ENCODE assay signal across 12 cellular contexts in the genomic region with DNA sequence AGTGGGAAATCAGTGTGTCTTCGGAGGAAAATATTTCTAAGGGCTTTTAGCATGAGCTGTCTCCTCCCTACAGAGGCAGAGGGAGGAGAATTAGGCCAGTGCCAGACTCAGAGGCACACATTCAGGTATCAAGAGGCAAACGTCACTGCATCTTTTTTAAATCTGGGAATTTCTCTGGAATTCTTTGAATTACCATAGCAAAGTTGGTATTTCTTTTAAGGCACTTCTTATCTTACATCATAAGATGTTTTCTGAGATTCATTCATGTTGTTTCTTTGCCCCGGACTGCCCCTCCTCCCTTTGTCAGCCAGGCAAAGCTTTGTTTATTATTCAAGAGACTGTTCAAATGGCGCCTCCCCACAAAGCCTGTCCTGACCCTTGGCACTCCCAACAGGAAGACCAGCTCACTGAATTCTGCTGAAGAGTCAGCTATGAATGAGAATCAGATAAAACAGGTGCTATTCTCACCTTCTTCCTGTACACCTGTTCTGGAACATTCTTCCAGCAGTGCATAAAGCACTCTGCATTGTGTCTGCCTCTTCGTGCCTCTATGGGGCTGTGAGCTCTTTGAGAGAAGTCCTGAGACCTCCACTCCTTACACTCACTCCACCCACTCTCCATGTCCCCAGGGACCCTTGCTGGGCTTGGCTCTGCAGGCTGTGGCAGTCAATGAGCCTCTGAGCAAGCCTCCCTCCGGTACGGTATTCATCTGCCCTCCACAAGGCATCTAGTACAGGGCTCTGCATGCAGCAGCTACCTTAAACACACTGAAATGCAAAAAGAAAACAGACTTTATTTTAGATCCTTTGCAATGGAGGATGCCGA. TPM values are rescaled to one million over a fixed set of nuclear protein-coding genes. Genes with fewer than 3 reads are reported as not detected.
A peak's percentile ranks its signal among the peaks of the same experiment; 100 is the strongest.
DNase-seq lines count a peak whose midpoint lies in the region; ATAC-seq, FAIRE-seq and TF ChIP-seq lines count a peak whose summit lies in the region.
"Had no signal": no experiment of that assay in that cellular context is flagged by ENCODE, and none has a peak within 500 bp of the region (broad histone marks: within the 10 kb centered on the region; RNA-seq: fewer than 3 reads in every experiment).

No MANE protein-coding gene starts in this region.

- TF ChIP-seq CTCF in thyroid gland (IDR thresholded peaks at IDR 0.05): no peak

- FAIRE-seq in RCC 7860 (lab: Jason Lieb, UNC): no peak
- FAIRE-seq: pancreas had no signal

- no peak overlapping the region for H3K4me3 ChIP-seq in thyroid gland (replicated peaks in 1 of 3)
- H3K4me3 ChIP-seq: left ventricle myocardium inferior, pancreas had no signal

- H3K27me3 ChIP-seq in thyroid gland: no peaks in the 10 kb centered on the region
- H3K27me3 ChIP-seq: pancreas had no signal

- intact Hi-C loops in thyroid gland (cut with DNase I): no loop called here

- H3K36me3 ChIP-seq in thyroid gland: no peaks in the 10 kb centered on the region
- H3K36me3 ChIP-seq: left ventricle myocardium inferior, pancreas had no signal

- ATAC-seq in HG03354 (IDR thresholded peaks at IDR 0.05; ENCODE audit: poor library complexity, severe bottlenecking, unreplicated experiment): no peak
- ATAC-seq: pancreas, SK-N-SH treated with all-trans-retinoic acid at 6 μM for 48 hours had no signal

- H3K9me3 ChIP-seq in thyroid gland: no peaks in the 10 kb centered on the region
- H3K9me3 ChIP-seq: pancreas had no signal

- H3K4me1 ChIP-seq in thyroid gland: peaks cover 13 to 35% of the 10 kb centered on the region in 2 donors
- H3K4me1 ChIP-seq: left ventricle myocardium inferior had no signal

- WGBS in thyroid gland, 2 donors: 27 to 29% methylated on average over 8 of the region's 8 CpGs

- peak overlapping the region; percentile 44 to 58 (median 53) for H3K27ac ChIP-seq in thyroid gland
- H3K27ac ChIP-seq: left ventricle myocardium inferior had no signal

- DNase-seq in NCI-H748 (lab: John Stamatoyannopoulos, UW; ENCODE audit: unreplicated experiment) (peak; percentile 50), NCI-H748 treated with DMSO at 0.1 percent for 48 hours (lab: John Stamatoyannopoulos, UW) (no peak), NCI-H2227 treated with DMSO at 0.1 percent for 48 hours (lab: John Stamatoyannopoulos, UW) (peak; percentile 37), kidney glomerular epithelial cell (lab: John Stamatoyannopoulos, UW) (peak; percentile 12), thyroid gland (peak; percentile 63 to 68), RCC 7860 (ENCODE audit: low spot score) (no peak)
- no peak for DNase-seq in stimulated activated naive CD4-positive, alpha-beta T cell (lab: John Stamatoyannopoulos, UW)
- DNase-seq: left ventricle myocardium inferior; pancreas; stimulated activated CD4-positive, alpha-beta T cell treated with anti-CD3 and anti-CD28 coated beads, Interleukin-15, amount 100 ng/mL, for 24 hours had no signal

- no peak for TF ChIP-seq POLR2A in thyroid gland (IDR thresholded peaks at IDR 0.05)

RNA-seq across cellular contexts. Expression of gene SMPD3, which starts 38.6 kb away (rescaled TPM):
- 1 to 10 TPM in 3 of 4 donors, under 1 TPM in 1; 0.33 to 2.4 (median 1.3) TPM for total RNA-seq in thyroid gland

RNA-seq across cellular contexts. Expression of gene ZFP90, which starts 52.2 kb away (rescaled TPM):
- total RNA-seq in thyroid gland: 10 to 100 TPM; 34.3 to 46.4 (median 38.7) TPM

Comparison
In these comparisons a context has a peak if more than half of its experiments do, and no peak if none do; other contexts are left out.
1. DNase-seq: peak in NCI-H748 (single experiment), NCI-H2227 treated with DMSO at 0.1 percent for 48 hours (single experiment), kidney glomerular epithelial cell (single experiment) and thyroid gland (2 of 2); none in NCI-H748 treated with DMSO at 0.1 percent for 48 hours (single experiment), stimulated activated naive CD4-positive, alpha-beta T cell (0 of 6) and RCC 7860 (single experiment).